Comparison of ENCODE assay signal across 2 cellular contexts in the genomic region with DNA sequence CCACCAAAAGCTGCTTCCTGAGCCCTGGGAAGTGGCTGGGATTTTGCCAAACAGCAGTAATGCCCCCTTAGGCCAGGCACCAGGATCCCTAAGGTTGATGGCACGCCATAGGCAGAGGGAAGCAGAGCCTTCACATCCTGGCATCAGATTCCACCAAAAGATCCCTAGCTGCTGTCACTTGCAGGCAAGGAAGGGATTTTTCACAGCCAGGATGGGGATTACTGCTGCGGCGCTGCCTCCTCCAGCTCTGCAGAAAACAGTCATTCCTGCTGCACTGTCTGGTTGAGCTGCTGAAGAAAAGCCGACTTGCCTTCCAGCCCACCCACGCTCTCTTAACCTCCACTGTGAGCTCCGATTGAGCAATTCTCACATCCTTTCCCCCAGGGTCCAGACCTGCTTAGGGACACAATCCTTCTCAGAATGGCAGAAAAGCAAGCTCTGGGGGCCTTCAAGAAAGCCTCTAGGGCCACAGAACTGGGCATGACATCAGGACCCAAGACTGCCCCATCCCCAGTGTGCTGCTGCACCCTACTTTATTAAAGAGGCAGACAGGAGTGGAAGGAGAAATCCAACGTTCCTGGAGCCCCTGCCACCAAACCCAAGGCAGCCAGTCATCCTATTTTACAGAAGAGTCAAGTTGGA.
TF ChIP-seq lines count a peak whose summit lies in the region.

No MANE protein-coding gene starts in this region.

TF ChIP-seq in SK-N-SH, 30 proteins besides CTCF, POLR2A, EP300 and RAD21 (continued from another document):
- TF ChIP-seq, protein P1, sequence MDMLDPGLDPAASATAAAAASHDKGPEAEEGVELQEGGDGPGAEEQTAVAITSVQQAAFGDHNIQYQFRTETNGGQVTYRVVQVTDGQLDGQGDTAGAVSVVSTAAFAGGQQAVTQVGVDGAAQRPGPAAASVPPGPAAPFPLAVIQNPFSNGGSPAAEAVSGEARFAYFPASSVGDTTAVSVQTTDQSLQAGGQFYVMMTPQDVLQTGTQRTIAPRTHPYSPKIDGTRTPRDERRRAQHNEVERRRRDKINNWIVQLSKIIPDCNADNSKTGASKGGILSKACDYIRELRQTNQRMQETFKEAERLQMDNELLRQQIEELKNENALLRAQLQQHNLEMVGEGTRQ (IDR thresholded peaks at IDR 0.05; ENCODE audit: borderline replicate concordance, low read depth, low read length): no peak
- TF ChIP-seq GATA2 (CRISPR knock-in tag; IDR thresholded peaks at IDR 0.05) (no peak), MEF2A (IDR thresholded peaks at IDR 0.05; ENCODE audit: borderline replicate concordance, low read depth) (no peak), JUND (IDR thresholded peaks at IDR 0.05) (no peak), GABPA (IDR thresholded peaks at IDR 0.05; ENCODE audit: low read depth) (no peak), POLR2AphosphoS5 (IDR thresholded peaks at IDR 0.05; ENCODE audit: low read depth, low read length) (no peak), NFIC (IDR thresholded peaks at IDR 0.05; ENCODE audit: borderline replicate concordance) (no peak), ELF1 (IDR thresholded peaks at IDR 0.05) (no peak), SMC3 (IDR thresholded peaks at IDR 0.05; ENCODE audit: low read depth, low read length) (no peak), FOXJ3 (CRISPR knock-in tag; IDR thresholded peaks at IDR 0.05) (no peak), NRF1 (IDR thresholded peaks at IDR 0.05; ENCODE audit: low read depth, low read length) (no peak)
- TF ChIP-seq, protein P2, sequence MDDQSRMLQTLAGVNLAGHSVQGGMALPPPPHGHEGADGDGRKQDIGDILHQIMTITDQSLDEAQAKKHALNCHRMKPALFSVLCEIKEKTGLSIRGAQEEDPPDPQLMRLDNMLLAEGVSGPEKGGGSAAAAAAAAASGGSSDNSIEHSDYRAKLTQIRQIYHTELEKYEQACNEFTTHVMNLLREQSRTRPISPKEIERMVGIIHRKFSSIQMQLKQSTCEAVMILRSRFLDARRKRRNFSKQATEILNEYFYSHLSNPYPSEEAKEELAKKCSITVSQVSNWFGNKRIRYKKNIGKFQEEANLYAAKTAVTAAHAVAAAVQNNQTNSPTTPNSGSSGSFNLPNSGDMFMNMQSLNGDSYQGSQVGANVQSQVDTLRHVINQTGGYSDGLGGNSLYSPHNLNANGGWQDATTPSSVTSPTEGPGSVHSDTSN (IDR thresholded peaks at IDR 0.05): no peak
- TF ChIP-seq, protein P3, sequence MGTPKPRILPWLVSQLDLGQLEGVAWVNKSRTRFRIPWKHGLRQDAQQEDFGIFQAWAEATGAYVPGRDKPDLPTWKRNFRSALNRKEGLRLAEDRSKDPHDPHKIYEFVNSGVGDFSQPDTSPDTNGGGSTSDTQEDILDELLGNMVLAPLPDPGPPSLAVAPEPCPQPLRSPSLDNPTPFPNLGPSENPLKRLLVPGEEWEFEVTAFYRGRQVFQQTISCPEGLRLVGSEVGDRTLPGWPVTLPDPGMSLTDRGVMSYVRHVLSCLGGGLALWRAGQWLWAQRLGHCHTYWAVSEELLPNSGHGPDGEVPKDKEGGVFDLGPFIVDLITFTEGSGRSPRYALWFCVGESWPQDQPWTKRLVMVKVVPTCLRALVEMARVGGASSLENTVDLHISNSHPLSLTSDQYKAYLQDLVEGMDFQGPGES (IDR thresholded peaks at IDR 0.05; ENCODE audit: low read depth, low read length): no peak

TF ChIP-seq in SK-N-SH treated with all-trans-retinoic acid at 6 μM for 48 hours, 23 proteins besides CTCF, POLR2A, EP300 and RAD21 (continued from another document):
- TF ChIP-seq, protein P4, sequence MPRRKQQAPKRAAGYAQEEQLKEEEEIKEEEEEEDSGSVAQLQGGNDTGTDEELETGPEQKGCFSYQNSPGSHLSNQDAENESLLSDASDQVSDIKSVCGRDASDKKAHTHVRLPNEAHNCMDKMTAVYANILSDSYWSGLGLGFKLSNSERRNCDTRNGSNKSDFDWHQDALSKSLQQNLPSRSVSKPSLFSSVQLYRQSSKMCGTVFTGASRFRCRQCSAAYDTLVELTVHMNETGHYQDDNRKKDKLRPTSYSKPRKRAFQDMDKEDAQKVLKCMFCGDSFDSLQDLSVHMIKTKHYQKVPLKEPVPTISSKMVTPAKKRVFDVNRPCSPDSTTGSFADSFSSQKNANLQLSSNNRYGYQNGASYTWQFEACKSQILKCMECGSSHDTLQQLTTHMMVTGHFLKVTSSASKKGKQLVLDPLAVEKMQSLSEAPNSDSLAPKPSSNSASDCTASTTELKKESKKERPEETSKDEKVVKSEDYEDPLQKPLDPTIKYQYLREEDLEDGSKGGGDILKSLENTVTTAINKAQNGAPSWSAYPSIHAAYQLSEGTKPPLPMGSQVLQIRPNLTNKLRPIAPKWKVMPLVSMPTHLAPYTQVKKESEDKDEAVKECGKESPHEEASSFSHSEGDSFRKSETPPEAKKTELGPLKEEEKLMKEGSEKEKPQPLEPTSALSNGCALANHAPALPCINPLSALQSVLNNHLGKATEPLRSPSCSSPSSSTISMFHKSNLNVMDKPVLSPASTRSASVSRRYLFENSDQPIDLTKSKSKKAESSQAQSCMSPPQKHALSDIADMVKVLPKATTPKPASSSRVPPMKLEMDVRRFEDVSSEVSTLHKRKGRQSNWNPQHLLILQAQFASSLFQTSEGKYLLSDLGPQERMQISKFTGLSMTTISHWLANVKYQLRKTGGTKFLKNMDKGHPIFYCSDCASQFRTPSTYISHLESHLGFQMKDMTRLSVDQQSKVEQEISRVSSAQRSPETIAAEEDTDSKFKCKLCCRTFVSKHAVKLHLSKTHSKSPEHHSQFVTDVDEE (CRISPR knock-in tag; IDR thresholded peaks at IDR 0.05): no peak
- no peak for TF ChIP-seq CSDC2 (CRISPR knock-in tag; IDR thresholded peaks at IDR 0.05)
- TF ChIP-seq, protein P5, sequence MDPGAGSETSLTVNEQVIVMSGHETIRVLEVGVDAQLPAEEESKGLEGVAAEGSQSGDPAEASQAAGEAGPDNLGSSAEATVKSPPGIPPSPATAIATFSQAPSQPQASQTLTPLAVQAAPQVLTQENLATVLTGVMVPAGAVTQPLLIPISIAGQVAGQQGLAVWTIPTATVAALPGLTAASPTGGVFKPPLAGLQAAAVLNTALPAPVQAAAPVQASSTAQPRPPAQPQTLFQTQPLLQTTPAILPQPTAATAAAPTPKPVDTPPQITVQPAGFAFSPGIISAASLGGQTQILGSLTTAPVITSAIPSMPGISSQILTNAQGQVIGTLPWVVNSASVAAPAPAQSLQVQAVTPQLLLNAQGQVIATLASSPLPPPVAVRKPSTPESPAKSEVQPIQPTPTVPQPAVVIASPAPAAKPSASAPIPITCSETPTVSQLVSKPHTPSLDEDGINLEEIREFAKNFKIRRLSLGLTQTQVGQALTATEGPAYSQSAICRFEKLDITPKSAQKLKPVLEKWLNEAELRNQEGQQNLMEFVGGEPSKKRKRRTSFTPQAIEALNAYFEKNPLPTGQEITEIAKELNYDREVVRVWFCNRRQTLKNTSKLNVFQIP (CRISPR knock-in tag; IDR thresholded peaks at IDR 0.05; ENCODE audit: borderline replicate concordance, low read depth): no peak
- no peak for TF ChIP-seq BACH2 (CRISPR knock-in tag; IDR thresholded peaks at IDR 0.05; ENCODE audit: borderline replicate concordance)
- no peak for TF ChIP-seq ZFP30 (CRISPR knock-in tag; IDR thresholded peaks at IDR 0.05)
- TF ChIP-seq ZNF565 (CRISPR knock-in tag; conservative IDR thresholded peaks at IDR 0.05; ENCODE audit: low read depth): no peak
